In the genomic region with DNA sequence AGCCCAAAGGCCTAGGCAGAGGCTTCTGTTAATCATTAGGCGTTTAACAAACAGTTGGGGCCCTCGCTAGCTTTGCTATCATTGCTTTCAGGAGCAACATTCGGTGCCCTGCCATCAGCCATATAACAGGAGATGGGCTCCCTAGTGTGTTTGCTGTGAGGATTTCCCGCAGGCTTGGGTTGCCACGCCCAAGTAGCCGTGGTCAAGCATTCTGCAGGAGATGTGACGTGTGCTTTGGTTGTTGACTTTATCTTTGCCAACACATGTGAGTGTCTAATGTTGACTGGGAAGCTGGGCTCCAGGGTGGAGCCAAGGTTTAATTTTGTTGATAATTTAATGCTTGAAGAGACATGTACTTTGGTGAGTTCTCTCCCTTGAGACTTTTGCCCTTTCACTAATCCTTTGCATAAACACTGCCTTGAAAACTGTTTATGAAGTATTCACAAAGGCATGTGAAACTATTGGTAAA, we compare ENCODE assay signal across 1 cellular context.
A peak's percentile ranks its signal among the peaks of the same experiment; 100 is the strongest.
TF ChIP-seq lines count a peak whose summit lies in the region.

No MANE protein-coding gene starts in this region.

TF ChIP-seq in HepG2, 621 proteins besides CTCF, POLR2A, EP300 and RAD21 (continued from another document and continues in another):
- TF ChIP-seq, protein P1, sequence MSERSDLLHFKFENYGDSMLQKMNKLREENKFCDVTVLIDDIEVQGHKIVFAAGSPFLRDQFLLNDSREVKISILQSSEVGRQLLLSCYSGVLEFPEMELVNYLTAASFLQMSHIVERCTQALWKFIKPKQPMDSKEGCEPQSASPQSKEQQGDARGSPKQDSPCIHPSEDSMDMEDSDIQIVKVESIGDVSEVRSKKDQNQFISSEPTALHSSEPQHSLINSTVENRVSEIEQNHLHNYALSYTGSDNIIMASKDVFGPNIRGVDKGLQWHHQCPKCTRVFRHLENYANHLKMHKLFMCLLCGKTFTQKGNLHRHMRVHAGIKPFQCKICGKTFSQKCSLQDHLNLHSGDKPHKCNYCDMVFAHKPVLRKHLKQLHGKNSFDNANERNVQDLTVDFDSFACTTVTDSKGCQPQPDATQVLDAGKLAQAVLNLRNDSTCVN (CRISPR knock-in tag; IDR thresholded peaks at IDR 0.05; ENCODE audit: borderline replicate concordance): no peak
- peak; percentile 98 for TF ChIP-seq ZNF7 (CRISPR knock-in tag; IDR thresholded peaks at IDR 0.05)
- TF ChIP-seq FOXA3 (CRISPR knock-in tag; IDR thresholded peaks at IDR 0.05): peak; percentile 63; the same call in 1 of the 2 replicates
- no peak for TF ChIP-seq ZFP62 (CRISPR knock-in tag; IDR thresholded peaks at IDR 0.05)
- no peak for TF ChIP-seq TCF7 (IDR thresholded peaks at IDR 0.05; ENCODE audit: low read depth)
- no peak for TF ChIP-seq GABPA (IDR thresholded peaks at IDR 0.05; ENCODE audit: low read depth, low read length)
- TF ChIP-seq GABPA (CRISPR knock-in tag; IDR thresholded peaks at IDR 0.05; ENCODE audit: low read depth): 0 out of 2 replicates have a peak, but pooled peaks have one; percentile 8
- no peak for TF ChIP-seq ZNF431 (CRISPR knock-in tag; IDR thresholded peaks at IDR 0.05; ENCODE audit: borderline replicate concordance, low read depth)
- no peak for TF ChIP-seq ZNF432 (CRISPR knock-in tag; IDR thresholded peaks at IDR 0.05; ENCODE audit: borderline replicate concordance)
- TF ChIP-seq, protein P2, sequence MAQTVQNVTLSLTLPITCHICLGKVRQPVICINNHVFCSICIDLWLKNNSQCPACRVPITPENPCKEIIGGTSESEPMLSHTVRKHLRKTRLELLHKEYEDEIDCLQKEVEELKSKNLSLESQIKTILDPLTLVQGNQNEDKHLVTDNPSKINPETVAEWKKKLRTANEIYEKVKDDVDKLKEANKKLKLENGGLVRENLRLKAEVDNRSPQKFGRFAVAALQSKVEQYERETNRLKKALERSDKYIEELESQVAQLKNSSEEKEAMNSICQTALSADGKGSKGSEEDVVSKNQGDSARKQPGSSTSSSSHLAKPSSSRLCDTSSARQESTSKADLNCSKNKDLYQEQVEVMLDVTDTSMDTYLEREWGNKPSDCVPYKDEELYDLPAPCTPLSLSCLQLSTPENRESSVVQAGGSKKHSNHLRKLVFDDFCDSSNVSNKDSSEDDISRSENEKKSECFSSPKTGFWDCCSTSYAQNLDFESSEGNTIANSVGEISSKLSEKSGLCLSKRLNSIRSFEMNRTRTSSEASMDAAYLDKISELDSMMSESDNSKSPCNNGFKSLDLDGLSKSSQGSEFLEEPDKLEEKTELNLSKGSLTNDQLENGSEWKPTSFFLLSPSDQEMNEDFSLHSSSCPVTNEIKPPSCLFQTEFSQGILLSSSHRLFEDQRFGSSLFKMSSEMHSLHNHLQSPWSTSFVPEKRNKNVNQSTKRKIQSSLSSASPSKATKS (CRISPR knock-in tag; IDR thresholded peaks at IDR 0.05): no peak
- TF ChIP-seq, protein P3, sequence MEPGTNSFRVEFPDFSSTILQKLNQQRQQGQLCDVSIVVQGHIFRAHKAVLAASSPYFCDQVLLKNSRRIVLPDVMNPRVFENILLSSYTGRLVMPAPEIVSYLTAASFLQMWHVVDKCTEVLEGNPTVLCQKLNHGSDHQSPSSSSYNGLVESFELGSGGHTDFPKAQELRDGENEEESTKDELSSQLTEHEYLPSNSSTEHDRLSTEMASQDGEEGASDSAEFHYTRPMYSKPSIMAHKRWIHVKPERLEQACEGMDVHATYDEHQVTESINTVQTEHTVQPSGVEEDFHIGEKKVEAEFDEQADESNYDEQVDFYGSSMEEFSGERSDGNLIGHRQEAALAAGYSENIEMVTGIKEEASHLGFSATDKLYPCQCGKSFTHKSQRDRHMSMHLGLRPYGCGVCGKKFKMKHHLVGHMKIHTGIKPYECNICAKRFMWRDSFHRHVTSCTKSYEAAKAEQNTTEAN (CRISPR knock-in tag; conservative IDR thresholded peaks at IDR 0.05): no peak
- no peak for TF ChIP-seq SAP130 (CRISPR knock-in tag; IDR thresholded peaks at IDR 0.05; ENCODE audit: low read depth)
- no peak for TF ChIP-seq SNAI1 (CRISPR knock-in tag; IDR thresholded peaks at IDR 0.05; ENCODE audit: borderline replicate concordance)
- TF ChIP-seq, protein P4, sequence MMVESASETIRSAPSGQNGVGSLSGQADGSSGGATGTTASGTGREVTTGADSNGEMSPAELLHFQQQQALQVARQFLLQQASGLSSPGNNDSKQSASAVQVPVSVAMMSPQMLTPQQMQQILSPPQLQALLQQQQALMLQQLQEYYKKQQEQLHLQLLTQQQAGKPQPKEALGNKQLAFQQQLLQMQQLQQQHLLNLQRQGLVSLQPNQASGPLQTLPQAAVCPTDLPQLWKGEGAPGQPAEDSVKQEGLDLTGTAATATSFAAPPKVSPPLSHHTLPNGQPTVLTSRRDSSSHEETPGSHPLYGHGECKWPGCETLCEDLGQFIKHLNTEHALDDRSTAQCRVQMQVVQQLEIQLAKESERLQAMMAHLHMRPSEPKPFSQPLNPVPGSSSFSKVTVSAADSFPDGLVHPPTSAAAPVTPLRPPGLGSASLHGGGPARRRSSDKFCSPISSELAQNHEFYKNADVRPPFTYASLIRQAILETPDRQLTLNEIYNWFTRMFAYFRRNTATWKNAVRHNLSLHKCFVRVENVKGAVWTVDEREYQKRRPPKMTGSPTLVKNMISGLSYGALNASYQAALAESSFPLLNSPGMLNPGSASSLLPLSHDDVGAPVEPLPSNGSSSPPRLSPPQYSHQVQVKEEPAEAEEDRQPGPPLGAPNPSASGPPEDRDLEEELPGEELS (CRISPR knock-in tag; IDR thresholded peaks at IDR 0.05): peak; percentile 72
- TF ChIP-seq GABPB1 (CRISPR knock-in tag; IDR thresholded peaks at IDR 0.05): peak; percentile 22; the same call in 1 of the 2 replicates
- TF ChIP-seq, protein P5, sequence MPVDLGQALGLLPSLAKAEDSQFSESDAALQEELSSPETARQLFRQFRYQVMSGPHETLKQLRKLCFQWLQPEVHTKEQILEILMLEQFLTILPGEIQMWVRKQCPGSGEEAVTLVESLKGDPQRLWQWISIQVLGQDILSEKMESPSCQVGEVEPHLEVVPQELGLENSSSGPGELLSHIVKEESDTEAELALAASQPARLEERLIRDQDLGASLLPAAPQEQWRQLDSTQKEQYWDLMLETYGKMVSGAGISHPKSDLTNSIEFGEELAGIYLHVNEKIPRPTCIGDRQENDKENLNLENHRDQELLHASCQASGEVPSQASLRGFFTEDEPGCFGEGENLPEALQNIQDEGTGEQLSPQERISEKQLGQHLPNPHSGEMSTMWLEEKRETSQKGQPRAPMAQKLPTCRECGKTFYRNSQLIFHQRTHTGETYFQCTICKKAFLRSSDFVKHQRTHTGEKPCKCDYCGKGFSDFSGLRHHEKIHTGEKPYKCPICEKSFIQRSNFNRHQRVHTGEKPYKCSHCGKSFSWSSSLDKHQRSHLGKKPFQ (CRISPR knock-in tag; IDR thresholded peaks at IDR 0.05; ENCODE audit: insufficient replicate concordance): no peak
- TF ChIP-seq HDAC2 (CRISPR knock-in tag; IDR thresholded peaks at IDR 0.05): 0 out of 2 replicates have a peak, but pooled peaks have one; percentile 33
- 0 out of 2 replicates have a peak, but pooled peaks have one; percentile 49 for TF ChIP-seq ZNF878 (CRISPR knock-in tag; IDR thresholded peaks at IDR 0.05)
- TF ChIP-seq, protein P6, sequence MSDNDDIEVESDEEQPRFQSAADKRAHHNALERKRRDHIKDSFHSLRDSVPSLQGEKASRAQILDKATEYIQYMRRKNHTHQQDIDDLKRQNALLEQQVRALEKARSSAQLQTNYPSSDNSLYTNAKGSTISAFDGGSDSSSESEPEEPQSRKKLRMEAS (IDR thresholded peaks at IDR 0.05): peak; percentile 32; the same call in 1 of the 2 replicates
- TF ChIP-seq, protein P7, sequence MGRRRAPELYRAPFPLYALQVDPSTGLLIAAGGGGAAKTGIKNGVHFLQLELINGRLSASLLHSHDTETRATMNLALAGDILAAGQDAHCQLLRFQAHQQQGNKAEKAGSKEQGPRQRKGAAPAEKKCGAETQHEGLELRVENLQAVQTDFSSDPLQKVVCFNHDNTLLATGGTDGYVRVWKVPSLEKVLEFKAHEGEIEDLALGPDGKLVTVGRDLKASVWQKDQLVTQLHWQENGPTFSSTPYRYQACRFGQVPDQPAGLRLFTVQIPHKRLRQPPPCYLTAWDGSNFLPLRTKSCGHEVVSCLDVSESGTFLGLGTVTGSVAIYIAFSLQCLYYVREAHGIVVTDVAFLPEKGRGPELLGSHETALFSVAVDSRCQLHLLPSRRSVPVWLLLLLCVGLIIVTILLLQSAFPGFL (CRISPR knock-in tag; IDR thresholded peaks at IDR 0.05): no peak
- 0 out of 2 replicates have a peak, but pooled peaks have one; percentile 27 for TF ChIP-seq HDAC1 (CRISPR knock-in tag; IDR thresholded peaks at IDR 0.05)
- peak; percentile 21; the same call in 1 of the 2 replicates for TF ChIP-seq SOX5 (CRISPR knock-in tag; IDR thresholded peaks at IDR 0.05; ENCODE audit: borderline replicate concordance)
- TF ChIP-seq, protein P8, sequence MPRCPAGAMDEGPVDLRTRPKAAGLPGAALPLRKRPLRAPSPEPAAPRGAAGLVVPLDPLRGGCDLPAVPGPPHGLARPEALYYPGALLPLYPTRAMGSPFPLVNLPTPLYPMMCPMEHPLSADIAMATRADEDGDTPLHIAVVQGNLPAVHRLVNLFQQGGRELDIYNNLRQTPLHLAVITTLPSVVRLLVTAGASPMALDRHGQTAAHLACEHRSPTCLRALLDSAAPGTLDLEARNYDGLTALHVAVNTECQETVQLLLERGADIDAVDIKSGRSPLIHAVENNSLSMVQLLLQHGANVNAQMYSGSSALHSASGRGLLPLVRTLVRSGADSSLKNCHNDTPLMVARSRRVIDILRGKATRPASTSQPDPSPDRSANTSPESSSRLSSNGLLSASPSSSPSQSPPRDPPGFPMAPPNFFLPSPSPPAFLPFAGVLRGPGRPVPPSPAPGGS (CRISPR knock-in tag; IDR thresholded peaks at IDR 0.05): no peak
- TF ChIP-seq, protein P9, sequence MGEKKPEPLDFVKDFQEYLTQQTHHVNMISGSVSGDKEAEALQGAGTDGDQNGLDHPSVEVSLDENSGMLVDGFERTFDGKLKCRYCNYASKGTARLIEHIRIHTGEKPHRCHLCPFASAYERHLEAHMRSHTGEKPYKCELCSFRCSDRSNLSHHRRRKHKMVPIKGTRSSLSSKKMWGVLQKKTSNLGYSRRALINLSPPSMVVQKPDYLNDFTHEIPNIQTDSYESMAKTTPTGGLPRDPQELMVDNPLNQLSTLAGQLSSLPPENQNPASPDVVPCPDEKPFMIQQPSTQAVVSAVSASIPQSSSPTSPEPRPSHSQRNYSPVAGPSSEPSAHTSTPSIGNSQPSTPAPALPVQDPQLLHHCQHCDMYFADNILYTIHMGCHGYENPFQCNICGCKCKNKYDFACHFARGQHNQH (CRISPR knock-in tag; IDR thresholded peaks at IDR 0.05): 0 out of 2 replicates have a peak, but pooled peaks have one; percentile 28
- TF ChIP-seq, protein P10, sequence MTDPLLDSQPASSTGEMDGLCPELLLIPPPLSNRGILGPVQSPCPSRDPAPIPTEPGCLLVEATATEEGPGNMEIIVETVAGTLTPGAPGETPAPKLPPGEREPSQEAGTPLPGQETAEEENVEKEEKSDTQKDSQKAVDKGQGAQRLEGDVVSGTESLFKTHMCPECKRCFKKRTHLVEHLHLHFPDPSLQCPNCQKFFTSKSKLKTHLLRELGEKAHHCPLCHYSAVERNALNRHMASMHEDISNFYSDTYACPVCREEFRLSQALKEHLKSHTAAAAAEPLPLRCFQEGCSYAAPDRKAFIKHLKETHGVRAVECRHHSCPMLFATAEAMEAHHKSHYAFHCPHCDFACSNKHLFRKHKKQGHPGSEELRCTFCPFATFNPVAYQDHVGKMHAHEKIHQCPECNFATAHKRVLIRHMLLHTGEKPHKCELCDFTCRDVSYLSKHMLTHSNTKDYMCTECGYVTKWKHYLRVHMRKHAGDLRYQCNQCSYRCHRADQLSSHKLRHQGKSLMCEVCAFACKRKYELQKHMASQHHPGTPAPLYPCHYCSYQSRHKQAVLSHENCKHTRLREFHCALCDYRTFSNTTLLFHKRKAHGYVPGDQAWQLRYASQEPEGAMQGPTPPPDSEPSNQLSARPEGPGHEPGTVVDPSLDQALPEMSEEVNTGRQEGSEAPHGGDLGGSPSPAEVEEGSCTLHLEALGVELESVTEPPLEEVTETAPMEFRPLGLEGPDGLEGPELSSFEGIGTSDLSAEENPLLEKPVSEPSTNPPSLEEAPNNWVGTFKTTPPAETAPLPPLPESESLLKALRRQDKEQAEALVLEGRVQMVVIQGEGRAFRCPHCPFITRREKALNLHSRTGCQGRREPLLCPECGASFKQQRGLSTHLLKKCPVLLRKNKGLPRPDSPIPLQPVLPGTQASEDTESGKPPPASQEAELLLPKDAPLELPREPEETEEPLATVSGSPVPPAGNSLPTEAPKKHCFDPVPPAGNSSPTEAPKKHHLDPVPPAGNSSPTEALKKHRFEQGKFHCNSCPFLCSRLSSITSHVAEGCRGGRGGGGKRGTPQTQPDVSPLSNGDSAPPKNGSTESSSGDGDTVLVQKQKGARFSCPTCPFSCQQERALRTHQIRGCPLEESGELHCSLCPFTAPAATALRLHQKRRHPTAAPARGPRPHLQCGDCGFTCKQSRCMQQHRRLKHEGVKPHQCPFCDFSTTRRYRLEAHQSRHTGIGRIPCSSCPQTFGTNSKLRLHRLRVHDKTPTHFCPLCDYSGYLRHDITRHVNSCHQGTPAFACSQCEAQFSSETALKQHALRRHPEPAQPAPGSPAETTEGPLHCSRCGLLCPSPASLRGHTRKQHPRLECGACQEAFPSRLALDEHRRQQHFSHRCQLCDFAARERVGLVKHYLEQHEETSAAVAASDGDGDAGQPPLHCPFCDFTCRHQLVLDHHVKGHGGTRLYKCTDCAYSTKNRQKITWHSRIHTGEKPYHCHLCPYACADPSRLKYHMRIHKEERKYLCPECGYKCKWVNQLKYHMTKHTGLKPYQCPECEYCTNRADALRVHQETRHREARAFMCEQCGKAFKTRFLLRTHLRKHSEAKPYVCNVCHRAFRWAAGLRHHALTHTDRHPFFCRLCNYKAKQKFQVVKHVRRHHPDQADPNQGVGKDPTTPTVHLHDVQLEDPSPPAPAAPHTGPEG (CRISPR knock-in tag; IDR thresholded peaks at IDR 0.05): no peak
- TF ChIP-seq ZNF780A (CRISPR knock-in tag; IDR thresholded peaks at IDR 0.05): no peak
- TF ChIP-seq RARG (CRISPR knock-in tag; IDR thresholded peaks at IDR 0.05; ENCODE audit: low read depth): no peak
- TF ChIP-seq GATA4 (IDR thresholded peaks at IDR 0.05; ENCODE audit: borderline replicate concordance, low read depth): no peak
- no peak for TF ChIP-seq ZNF766 (CRISPR knock-in tag; IDR thresholded peaks at IDR 0.05; ENCODE audit: borderline replicate concordance)
- no peak for TF ChIP-seq SALL2 (CRISPR knock-in tag; IDR thresholded peaks at IDR 0.05)
- TF ChIP-seq GATAD2A (CRISPR knock-in tag; IDR thresholded peaks at IDR 0.05): 0 out of 2 replicates have a peak, but pooled peaks have one; percentile 41
- TF ChIP-seq, protein P11, sequence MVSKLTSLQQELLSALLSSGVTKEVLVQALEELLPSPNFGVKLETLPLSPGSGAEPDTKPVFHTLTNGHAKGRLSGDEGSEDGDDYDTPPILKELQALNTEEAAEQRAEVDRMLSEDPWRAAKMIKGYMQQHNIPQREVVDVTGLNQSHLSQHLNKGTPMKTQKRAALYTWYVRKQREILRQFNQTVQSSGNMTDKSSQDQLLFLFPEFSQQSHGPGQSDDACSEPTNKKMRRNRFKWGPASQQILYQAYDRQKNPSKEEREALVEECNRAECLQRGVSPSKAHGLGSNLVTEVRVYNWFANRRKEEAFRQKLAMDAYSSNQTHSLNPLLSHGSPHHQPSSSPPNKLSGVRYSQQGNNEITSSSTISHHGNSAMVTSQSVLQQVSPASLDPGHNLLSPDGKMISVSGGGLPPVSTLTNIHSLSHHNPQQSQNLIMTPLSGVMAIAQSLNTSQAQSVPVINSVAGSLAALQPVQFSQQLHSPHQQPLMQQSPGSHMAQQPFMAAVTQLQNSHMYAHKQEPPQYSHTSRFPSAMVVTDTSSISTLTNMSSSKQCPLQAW (CRISPR knock-in tag; IDR thresholded peaks at IDR 0.05): peak; percentile 86
- no peak for TF ChIP-seq MAFK (conservative IDR thresholded peaks at IDR 0.05 in 1 of 2, IDR thresholded peaks at IDR 0.05 in 1 of 2; ENCODE audit: low read length in 2 of 2)
- TF ChIP-seq IKZF1 (IDR thresholded peaks at IDR 0.05): no peak
- TF ChIP-seq FOSL1 (CRISPR knock-in tag; IDR thresholded peaks at IDR 0.05; ENCODE audit: borderline replicate concordance): no peak
- TF ChIP-seq IRF2 (CRISPR knock-in tag; IDR thresholded peaks at IDR 0.05): 0 out of 2 replicates have a peak, but pooled peaks have one; percentile 32
- no peak for TF ChIP-seq FOXP1 (IDR thresholded peaks at IDR 0.05)
- peak; percentile 68 for TF ChIP-seq FOXP1 (CRISPR knock-in tag; IDR thresholded peaks at IDR 0.05)
